In genomic region chr13:30569901-30570576, GRCh38 we compare ENCODE assay signal across 10 cellular contexts. TPM values are rescaled to one million over a fixed set of nuclear protein-coding genes. Genes with fewer than 3 reads are reported as not detected.
DNase-seq lines count a peak whose midpoint lies in the region; ATAC-seq, FAIRE-seq and TF ChIP-seq lines count a peak whose summit lies in the region.
"Had no signal": no experiment of that assay in that cellular context is flagged by ENCODE, and none has a peak within 500 bp of the region (broad histone marks: within the 10 kb centered on the region; RNA-seq: fewer than 3 reads in every experiment).

No MANE protein-coding gene starts in this region.

- H3K27ac Mint-ChIP-seq in activated naive CD8-positive, alpha-beta T cell: peak overlapping the region; percentile 3
- no peak overlapping the region for H3K27ac Mint-ChIP-seq in activated naive CD8-positive, alpha-beta T cell treated with anti-CD3 and anti-CD28 coated beads for 36 hours
- no peak overlapping the region for H3K27ac Mint-ChIP-seq in Caco-2 (ENCODE audit: unreplicated experiment)

- H3K36me3 Mint-ChIP-seq in activated naive CD8-positive, alpha-beta T cell: no peaks in the 10 kb centered on the region
- H3K36me3 Mint-ChIP-seq in activated naive CD8-positive, alpha-beta T cell treated with anti-CD3 and anti-CD28 coated beads for 36 hours: no peaks in the 10 kb centered on the region
- no peaks in the 10 kb centered on the region for H3K36me3 Mint-ChIP-seq in Caco-2 (ENCODE audit: insufficient read depth, unreplicated experiment)
- H3K36me3 Mint-ChIP-seq: CD8-positive, alpha-beta memory T cell had no signal

- no peaks in the 10 kb centered on the region for H3K79me2 ChIP-seq in keratinocyte (ENCODE audit: control insufficient read depth, insufficient read depth, low read length)

- DNase-seq in activated naive CD8-positive, alpha-beta T cell treated with anti-CD3 and anti-CD28 coated beads for 36 hours: no peak
- DNase-seq in astrocyte of the cerebellum (ENCODE audit: low read depth): peak; percentile 90
- DNase-seq in keratinocyte (ENCODE audit: low read depth, low spot score): peak; percentile 85
- DNase-seq in urothelium cell line (ENCODE audit: low spot score): peak; percentile 64
- no peak for DNase-seq in Caco-2
- DNase-seq: CD8-positive, alpha-beta memory T cell had no signal

- in situ Hi-C loops in astrocyte of the cerebellum (cut with HindIII; ENCODE audit: low sequenced_read_pairs): no loop called here

- CTCF ChIA-PET in Caco-2 (lab: Charles Lee): no interaction called here

- no peak overlapping the region for H2AFZ ChIP-seq in keratinocyte (ENCODE audit: control insufficient read depth, low read length)

- H3K9me3 Mint-ChIP-seq in activated naive CD8-positive, alpha-beta T cell (ENCODE audit: low read depth): no peaks in the 10 kb centered on the region
- no peaks in the 10 kb centered on the region for H3K9me3 Mint-ChIP-seq in activated naive CD8-positive, alpha-beta T cell treated with anti-CD3 and anti-CD28 coated beads for 36 hours
- no peaks in the 10 kb centered on the region for H3K9me3 Mint-ChIP-seq in Caco-2 (ENCODE audit: unreplicated experiment)
- H3K9me3 Mint-ChIP-seq: CD8-positive, alpha-beta memory T cell had no signal

- POLR2A ChIA-PET in Caco-2 (lab: Charles Lee): no interaction called here

- peaks cover 25% of the 10 kb centered on the region for H3K4me1 Mint-ChIP-seq in activated naive CD8-positive, alpha-beta T cell (ENCODE audit: low read depth)
- H3K4me1 Mint-ChIP-seq in activated naive CD8-positive, alpha-beta T cell treated with anti-CD3 and anti-CD28 coated beads for 36 hours: peaks cover 38% of the 10 kb centered on the region
- H3K4me1 Mint-ChIP-seq in Caco-2 (ENCODE audit: low read depth, unreplicated experiment): no peaks in the 10 kb centered on the region

- H3K4me2 ChIP-seq in keratinocyte (ENCODE audit: control insufficient read depth, extremely low read depth, insufficient read depth, low read depth, low read length): peak overlapping the region; percentile 17

- dilution Hi-C loops in keratinocyte (cut with MboI; ENCODE audit: extremely low pct_ligation_motif_present, low sequenced_read_pairs): no loop called here

- H3K27me3 Mint-ChIP-seq in activated naive CD8-positive, alpha-beta T cell: no peaks in the 10 kb centered on the region
- peaks cover 2% of the 10 kb centered on the region for H3K27me3 Mint-ChIP-seq in activated naive CD8-positive, alpha-beta T cell treated with anti-CD3 and anti-CD28 coated beads for 36 hours
- H3K27me3 Mint-ChIP-seq in Caco-2 (ENCODE audit: insufficient read depth, unreplicated experiment): no peaks in the 10 kb centered on the region
- H3K27me3 Mint-ChIP-seq: CD8-positive, alpha-beta memory T cell had no signal

- H3K9me3 ChIP-seq in keratinocyte (ENCODE audit: control insufficient read depth, low read depth, low read length) (no peaks in the 10 kb centered on the region), Caco-2 (no peaks in the 10 kb centered on the region)

- H3K4me1 ChIP-seq in keratinocyte (ENCODE audit: control insufficient read depth, extremely low read depth, insufficient read depth, low read length): peaks cover 24% of the 10 kb centered on the region
- no peaks in the 10 kb centered on the region; the same call in 1 of the 2 replicates for H3K4me1 ChIP-seq in Caco-2

- H4K20me1 ChIP-seq in keratinocyte (ENCODE audit: control insufficient read depth, extremely low read depth, insufficient read depth, low read length): no peaks in the 10 kb centered on the region

- intact Hi-C loops in Caco-2 (cut with micrococcal nuclease; ENCODE audit: unreplicated experiment): no loop called here

- ATAC-seq in HG02571 (IDR thresholded peaks at IDR 0.05; ENCODE audit: unreplicated experiment): no peak
- no peak for ATAC-seq in HG02623 (IDR thresholded peaks at IDR 0.05; ENCODE audit: unreplicated experiment)

- H3K4me3 ChIP-seq in astrocyte of the cerebellum (ENCODE audit: low read depth, low read length): no peak overlapping the region
- no peak overlapping the region for H3K4me3 ChIP-seq in keratinocyte (ENCODE audit: control insufficient read depth in 2 of 3, extremely low read depth in 1 of 3, insufficient read depth in 2 of 3, low read depth in 1 of 3, low read length in 3 of 3)
- H3K4me3 ChIP-seq in Caco-2 (ENCODE audit: low read depth, low read length): no peak overlapping the region

- H3K27me3 ChIP-seq in keratinocyte (ENCODE audit: control insufficient read depth, extremely low read depth, insufficient read depth, low read length): no peaks in the 10 kb centered on the region
- no peaks in the 10 kb centered on the region for H3K27me3 ChIP-seq in Caco-2 (replicated peaks; ENCODE audit: control insufficient read depth, insufficient read depth, low read length)

- no peaks in the 10 kb centered on the region for H3K36me3 ChIP-seq in keratinocyte (ENCODE audit: control insufficient read depth in 2 of 2, extremely low read depth in 1 of 2, insufficient read depth in 2 of 2, low read length in 2 of 2)
- no peaks in the 10 kb centered on the region for H3K36me3 ChIP-seq in Caco-2 (ENCODE audit: control insufficient read depth, insufficient read depth, low read length)

- BruUV-seq in Caco-2 (replicated peaks; lab: Mats Ljungman, UMichigan): no TSS peak

- no peaks in the 10 kb centered on the region for H3K9me1 ChIP-seq in keratinocyte (ENCODE audit: control insufficient read depth, extremely low read depth, insufficient read depth, low read length)

- TF ChIP-seq CTCF in astrocyte of the cerebellum (IDR thresholded peaks at IDR 0.05; ENCODE audit: low read depth, low read length, missing control alignments): no peak
- TF ChIP-seq CTCF in keratinocyte (optimal IDR thresholded peaks at IDR 0.05 in 1 of 3, IDR thresholded peaks at IDR 0.05 in 1 of 3, conservative IDR thresholded peaks at IDR 0.05 in 1 of 3; ENCODE audit: extremely low read depth in 1 of 3, insufficient read depth in 2 of 3, low read length in 3 of 3): no peak
- TF ChIP-seq CTCF in Caco-2 (IDR thresholded peaks at IDR 0.05; ENCODE audit: insufficient read depth in 1 of 2, low read depth in 1 of 2, low read length in 1 of 2, severe bottlenecking in 1 of 2, unreplicated experiment in 1 of 2): no peak

- H3K27ac ChIP-seq in keratinocyte (ENCODE audit: control insufficient read depth, insufficient read depth, low read length): peak overlapping the region; percentile 19
- H3K27ac ChIP-seq: HL-60 had no signal

- no peak overlapping the region for H3K4me3 Mint-ChIP-seq in activated naive CD8-positive, alpha-beta T cell
- no peak overlapping the region for H3K4me3 Mint-ChIP-seq in activated naive CD8-positive, alpha-beta T cell treated with anti-CD3 and anti-CD28 coated beads for 36 hours
- H3K4me3 Mint-ChIP-seq in Caco-2 (ENCODE audit: unreplicated experiment): no peak overlapping the region

- no peak overlapping the region for H3K9ac ChIP-seq in keratinocyte (ENCODE audit: control insufficient read depth, extremely low read depth, insufficient read depth, low read length)

- FAIRE-seq in keratinocyte (lab: Jason Lieb, UNC) (peak; percentile 96), urothelium cell line (lab: Jason Lieb, UNC) (no peak)

RNA-seq across cellular contexts. Expression of gene USPL1, which starts 47.7 kb away (rescaled TPM):
- total RNA-seq in activated naive CD8-positive, alpha-beta T cell treated with anti-CD3 and anti-CD28 coated beads for 36 hours: 10 to 100 TPM; 13.6 to 15.3 TPM
- polyA plus RNA-seq in keratinocyte: 7.5 to 12.3 TPM (median 10.3 TPM) in 3 replicates
- polyA plus RNA-seq in keratinocyte (2011; ENCODE audit: low read depth): 1.9 TPM
- 4.1 and 8.3 TPM in 2 replicates for polyA plus RNA-seq in keratinocyte (2011; cell fraction: cytosol; rRNA removed)
- polyA plus RNA-seq in keratinocyte (2011; cell fraction: nucleus; rRNA removed): 23.1 and 26.9 TPM in 2 replicates
- 5.5 TPM in 2 replicates for polyA plus RNA-seq in keratinocyte (2012; ENCODE audit: low replicate concordance)
- polyA minus RNA-seq in keratinocyte: 1.7 to 9.0 TPM (median 8.5 TPM) in 3 replicates
- polyA minus RNA-seq in keratinocyte (2011; cell fraction: cytosol; rRNA and poly(A)+ RNA removed): 5.0 TPM
- 8.8 and 15.1 TPM in 2 replicates for polyA minus RNA-seq in keratinocyte (2011; cell fraction: nucleus; rRNA and poly(A)+ RNA removed)
- 23.4 and 26.7 TPM in 2 replicates for total RNA-seq in Caco-2 (2022)

Comparison
In these comparisons a context has a peak if more than half of its experiments do, and no peak if none do; other contexts are left out.
1. DNase-seq: peak in astrocyte of the cerebellum (single experiment), keratinocyte (single experiment) and urothelium cell line (single experiment); none in activated naive CD8-positive, alpha-beta T cell treated with anti-CD3 and anti-CD28 coated beads for 36 hours (single experiment) and Caco-2 (0 of 2).